2 cellular contexts compared by ENCODE assay signal in the genomic region with DNA sequence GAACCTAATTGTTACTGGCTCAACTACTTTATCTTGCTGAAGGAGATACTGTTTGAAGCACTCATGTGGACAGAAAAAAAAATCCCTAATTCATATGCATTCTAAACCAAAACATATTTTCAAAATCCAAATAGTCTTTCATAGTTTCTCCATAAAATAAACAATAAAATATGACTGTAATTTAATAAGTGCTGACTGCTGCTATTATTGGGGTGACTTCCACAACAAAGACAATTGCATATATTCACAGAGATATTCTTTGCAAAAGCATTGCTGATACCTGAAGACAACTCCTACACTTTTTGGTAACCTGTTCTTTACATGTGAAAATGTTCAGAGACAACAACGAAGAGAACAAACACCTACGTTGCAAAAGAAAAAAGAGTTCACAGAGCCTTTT.
A peak's percentile ranks its signal among the peaks of the same experiment; 100 is the strongest.
TF ChIP-seq lines count a peak whose summit lies in the region.

No MANE protein-coding gene starts in this region.

TF ChIP-seq in A549, 52 proteins besides CTCF, POLR2A, EP300 and RAD21:
- TF ChIP-seq MAFK (IDR thresholded peaks at IDR 0.05; ENCODE audit: partially characterized antibody) (peak; percentile 56), PHF8 (IDR thresholded peaks at IDR 0.05; ENCODE audit: borderline replicate concordance, low read depth) (no peak)

TF ChIP-seq in IMR-90, 13 proteins besides CTCF, POLR2A, EP300 and RAD21:
- TF ChIP-seq BHLHE40 (IDR thresholded peaks at IDR 0.05; ENCODE audit: low read depth, low read length) (no peak), MAFK (IDR thresholded peaks at IDR 0.05; ENCODE audit: low read depth, low read length) (peak; percentile 24; the same call in 1 of the 2 replicates)
TF ChIP-seq in IMR-90: peak in this region for 1.
